In genomic region chr2:186544255-186544675, GRCh38 we compare ENCODE assay signal across 9 cellular contexts. TPM values are rescaled to one million over a fixed set of nuclear protein-coding genes. Genes with fewer than 3 reads are reported as not detected.
DNase-seq lines count a peak whose midpoint lies in the region; ATAC-seq and TF ChIP-seq lines count a peak whose summit lies in the region.
"Had no signal": no experiment of that assay in that cellular context is flagged by ENCODE, and none has a peak within 500 bp of the region (broad histone marks: within the 10 kb centered on the region; RNA-seq: fewer than 3 reads in every experiment).

No MANE protein-coding gene starts in this region.

- TF ChIP-seq CTCF in AG10803 (conservative IDR thresholded peaks at IDR 0.05; ENCODE audit: low read length): no peak
- no peak for TF ChIP-seq CTCF in mucosa of descending colon (IDR thresholded peaks at IDR 0.05)

- DNase-seq in AG10803 (ENCODE audit: low read depth): peak; percentile 80
- DNase-seq in LoVo (ENCODE audit: low spot score): peak; percentile 44
- peak; percentile 87 to 96 for DNase-seq in dermis microvascular lymphatic vessel endothelial cell (ENCODE audit: low read depth in 2 of 2)
- DNase-seq in mucosa of descending colon: no peak
- DNase-seq in MG63: no peak
- DNase-seq in DMS 273 treated with DMSO at 0.1 percent for 48 hours (lab: John Stamatoyannopoulos, UW): no peak
- DNase-seq in activated CD8-positive, alpha-beta memory T cell treated with anti-CD3 and anti-CD28 coated beads, Interleukin-2, amount 50 U/mL, for 48 hours: no peak
- DNase-seq: DND-41 had no signal

- ATAC-seq in mucosa of descending colon (peak; percentile 83), GM21825 (IDR thresholded peaks at IDR 0.05; ENCODE audit: unreplicated experiment) (no peak)

- no peaks in the 10 kb centered on the region for H3K36me3 ChIP-seq in mucosa of descending colon (ENCODE audit: low read depth)
- H3K36me3 ChIP-seq in MG63: no peaks in the 10 kb centered on the region

- intact Hi-C loops in mucosa of descending colon (cut with DNase I, micrococcal nuclease): no loop called here

- H3K4me3 ChIP-seq in AG10803 (ENCODE audit: low read length) (peak overlapping the region; percentile 11; the same call in 1 of the 2 replicates), mucosa of descending colon (no peak overlapping the region), MG63 (no peak overlapping the region)

- no peaks in the 10 kb centered on the region for H3K4me1 ChIP-seq in mucosa of descending colon (ENCODE audit: low read depth)

- H3K27me3 ChIP-seq in MG63: no peaks in the 10 kb centered on the region

- no peaks in the 10 kb centered on the region for H3K9me3 ChIP-seq in mucosa of descending colon
- no peaks in the 10 kb centered on the region; the same call in 1 of the 2 replicates for H3K9me3 ChIP-seq in MG63

RNA-seq across cellular contexts. Expression of gene ITGAV, which starts 45.6 kb away (rescaled TPM):
- total RNA-seq in dermis microvascular lymphatic vessel endothelial cell: 173 and 201 TPM in 2 replicates
- total RNA-seq in mucosa of descending colon: 10 to 100 TPM; 41.0 to 62.8 (median 47.2) TPM
- 41.3 and 50.8 TPM in 2 replicates for total RNA-seq in MG63 (2014; rRNA removed; shearing (Covaris generic); ENCODE audit: low replicate concordance)

RNA-seq across cellular contexts. Expression of gene ZC3H15, which starts 58.2 kb away (rescaled TPM):
- total RNA-seq in dermis microvascular lymphatic vessel endothelial cell (43.2 and 47.4 TPM in 2 replicates), mucosa of descending colon (10 to 100 TPM; 46.5 to 54.6 (median 48.2) TPM)
- 82.9 and 109 TPM in 2 replicates for total RNA-seq in MG63 (2014; rRNA removed; shearing (Covaris generic); ENCODE audit: low replicate concordance)

Comparison
In these comparisons a context has a peak if more than half of its experiments do, and no peak if none do; other contexts are left out.
1. DNase-seq: peak in AG10803 (single experiment), LoVo (single experiment) and dermis microvascular lymphatic vessel endothelial cell (2 of 2); none in mucosa of descending colon (0 of 3), MG63 (single experiment), DMS 273 treated with DMSO at 0.1 percent for 48 hours (single experiment) and activated CD8-positive, alpha-beta memory T cell treated with anti-CD3 and anti-CD28 coated beads, Interleukin-2, amount 50 U/mL, for 48 hours (single experiment).